In genomic region chr2:111133603-111134002, GRCh38 we compare ENCODE assay signal across 31 cellular contexts. TPM values are rescaled to one million over a fixed set of nuclear protein-coding genes. Genes with fewer than 3 reads are reported as not detected.
A peak's percentile ranks its signal among the peaks of the same experiment; 100 is the strongest.
DNase-seq lines count a peak whose midpoint lies in the region; ATAC-seq and TF ChIP-seq lines count a peak whose summit lies in the region.
"Had no signal": no experiment of that assay in that cellular context is flagged by ENCODE, and none has a peak within 500 bp of the region (broad histone marks: within the 10 kb centered on the region; RNA-seq: fewer than 3 reads in every experiment).

No MANE protein-coding gene starts in this region.

- H2AFZ ChIP-seq in DND-41 (ENCODE audit: low read depth, low read length) = no peak overlapping the region
- H2AFZ ChIP-seq: PC-9 had no signal

- H3K27ac Mint-ChIP-seq in nephron = peak overlapping the region in 2 of 3 experiments; percentile 1 to 5
- no peak overlapping the region for H3K27ac Mint-ChIP-seq in mesothelial cell of epicardium
- H3K27ac Mint-ChIP-seq: activated CD8-positive, alpha-beta T cell treated with anti-CD3 and anti-CD28 coated beads, Interleukin-2, amount 10 ng/mL, durations not matched to agents 7 days and 5 days; activated naive CD4-positive, alpha-beta T cell treated with anti-CD3 and anti-CD28 coated beads, Interleukin-2, amount 50 U/mL, for 72 hours; CD4-positive, CD25-positive, alpha-beta regulatory T cell; type B pancreatic cell had no signal

- H3K4me1 ChIP-seq in DND-41 (ENCODE audit: insufficient read depth, low read length) (peaks cover 23% of the 10 kb centered on the region), HEK293 (ENCODE audit: control insufficient read depth, insufficient read depth, low read length) (peaks cover 14% of the 10 kb centered on the region)
- H3K4me1 ChIP-seq: colonic mucosa, prostate gland, sigmoid colon had no signal

- peak; percentile 73 for ATAC-seq in DND-41 (ENCODE audit: insufficient read depth, low read depth)
- ATAC-seq in GM21529 (IDR thresholded peaks at IDR 0.05; ENCODE audit: unreplicated experiment) = no peak
- ATAC-seq in HG02852 (IDR thresholded peaks at IDR 0.05; ENCODE audit: unreplicated experiment) = no peak
- ATAC-seq: activated CD8-positive, alpha-beta T cell treated with anti-CD3 and anti-CD28 coated beads, Interleukin-2, amount 10 ng/mL, durations not matched to agents 7 days and 5 days; activated naive CD4-positive, alpha-beta T cell treated with anti-CD3 and anti-CD28 coated beads, Interleukin-2, amount 50 U/mL, for 72 hours had no signal

- H3K27me3 Mint-ChIP-seq in nephron (ENCODE audit: low read depth) (no peaks in the 10 kb centered on the region), mesothelial cell of epicardium (ENCODE audit: low read depth) (no peaks in the 10 kb centered on the region)
- H3K27me3 Mint-ChIP-seq: type B pancreatic cell had no signal

- no peak overlapping the region for H3K4me3 ChIP-seq in DND-41 (ENCODE audit: low read depth in 1 of 2, low read length in 2 of 2)
- H3K4me3 ChIP-seq in HEK293 (ENCODE audit: low read depth, low read length) = no peak overlapping the region
- H3K4me3 ChIP-seq: cardiac muscle cell, colonic mucosa, PC-9, prostate gland, sigmoid colon, SK-N-MC had no signal

- no peaks in the 10 kb centered on the region for H3K27me3 ChIP-seq in DND-41 (ENCODE audit: insufficient read depth, low read length, poor library complexity)
- H3K27me3 ChIP-seq: cardiac muscle cell, colonic mucosa, sigmoid colon had no signal

- H3K27ac ChIP-seq in DND-41 (ENCODE audit: low read length) = no peak overlapping the region
- no peak overlapping the region for H3K27ac ChIP-seq in HEK293 (ENCODE audit: extremely low read depth, low read depth, low read length)
- H3K27ac ChIP-seq: cardiac muscle cell, colonic mucosa, epithelial cell of prostate, PC-9, prostate gland, sigmoid colon, SK-N-MC had no signal

- H4K20me1 ChIP-seq in DND-41 (ENCODE audit: insufficient read depth, low read length) = peaks cover 28% of the 10 kb centered on the region; the same call in 1 of the 2 replicates

- H3K4me3 Mint-ChIP-seq in nephron (no peak overlapping the region), mesothelial cell of epicardium (no peak overlapping the region)
- H3K4me3 Mint-ChIP-seq: activated CD8-positive, alpha-beta T cell treated with anti-CD3 and anti-CD28 coated beads, Interleukin-2, amount 10 ng/mL, durations not matched to agents 7 days and 5 days; CD4-positive, CD25-positive, alpha-beta regulatory T cell; type B pancreatic cell had no signal

- peaks cover 95% of the 10 kb centered on the region for H3K79me2 ChIP-seq in DND-41 (ENCODE audit: insufficient read depth, low read length)

- H3K9ac ChIP-seq in DND-41 (ENCODE audit: low read depth, low read length) = no peak overlapping the region

- TF ChIP-seq CTCF in DND-41 (IDR thresholded peaks at IDR 0.05; ENCODE audit: borderline replicate concordance, extremely low read depth, low read length, poor library complexity, severe bottlenecking) (no peak), HEK293 (tag by site-specific recombination; IDR thresholded peaks at IDR 0.05) (no peak), nephron (IDR thresholded peaks at IDR 0.05; ENCODE audit: unreplicated experiment in 3 of 3) (no peak), mesothelial cell of epicardium (IDR thresholded peaks at IDR 0.05; ENCODE audit: unreplicated experiment) (no peak)

- no peak overlapping the region for H3K4me2 ChIP-seq in DND-41 (ENCODE audit: insufficient read depth, low read length)
- H3K4me2 ChIP-seq: PC-9 had no signal

- H3K9me3 Mint-ChIP-seq in nephron (no peaks in the 10 kb centered on the region), mesothelial cell of epicardium (peaks cover 11% of the 10 kb centered on the region)
- H3K9me3 Mint-ChIP-seq: activated naive CD4-positive, alpha-beta T cell treated with anti-CD3 and anti-CD28 coated beads, Interleukin-2, amount 50 U/mL, for 72 hours; activated T-helper 2 cell treated with anti-CD3 and anti-CD28 coated beads, Interferon-gamma antibody, Interleukin-2, Interleukin-4, amounts not matched to agents 10 μg/mL and 5 μg/mL and 100 μg/mL, durations not matched to agents 14 hours and 24 hours and 36 hours; CD4-positive, CD25-positive, alpha-beta regulatory T cell; type B pancreatic cell had no signal

- H3K4me1 Mint-ChIP-seq in nephron (peaks cover 31% of the 10 kb centered on the region), mesothelial cell of epicardium (peaks cover 24% of the 10 kb centered on the region)

- DNase-seq in DND-41 (no peak), amniotic epithelial cell (ENCODE audit: low read depth) (peak; percentile 5), mesothelial cell of epicardium (ENCODE audit: low spot score in 2 of 2, unreplicated experiment in 2 of 2) (no peak)
- DNase-seq: activated CD4-positive, alpha-beta T cell treated with anti-CD3 and anti-CD28 coated beads for 1 hour; activated CD8-positive, alpha-beta T cell treated with anti-CD3 and anti-CD28 coated beads, Interleukin-2, amount 10 ng/mL, durations not matched to agents 7 days and 5 days; aorta; CD4-positive, CD25-positive, alpha-beta regulatory T cell; colonic mucosa; effector CD8-positive, alpha-beta T cell; EL; HCEC 1CT; MV-4-11; NCI-H1436; NCI-H2081 treated with DMSO at 0.1 percent for 48 hours; NCI-H2227 treated with DMSO at 0.1 percent for 48 hours; NCI-H526; sigmoid colon; stimulated activated CD4-positive, alpha-beta T cell treated with anti-CD3 and anti-CD28 coated beads, Interleukin-4, amount 100 ng/mL, for 24 hours; T-helper 2 cell had no signal

- H3K9me3 ChIP-seq in DND-41 (ENCODE audit: insufficient read depth, low read length, severe bottlenecking) (no peaks in the 10 kb centered on the region), HEK293 (ENCODE audit: control insufficient read depth, insufficient read depth, low read depth, low read length) (no peaks in the 10 kb centered on the region)
- H3K9me3 ChIP-seq: colonic mucosa, prostate gland, sigmoid colon had no signal

- H3K36me3 ChIP-seq in DND-41 (ENCODE audit: insufficient read depth, low read length) (peaks cover 62% of the 10 kb centered on the region), HEK293 (ENCODE audit: control insufficient read depth in 2 of 2, insufficient read depth in 1 of 2, low read length in 2 of 2) (peaks cover 35 to 78% of the 10 kb centered on the region in 2 experiments)
- H3K36me3 ChIP-seq: colonic mucosa, prostate gland, sigmoid colon had no signal

- CTCF ChIA-PET in HEK293 (lab: Yijun Ruan, JAX) = interaction anchor here (0.6 to 1.0 kb wide), 4 partner anchors 11 to 281 kb away, joined by 3 to 6 read pairs (median 4); no protein-coding TSS in a partner anchor

- H3K36me3 Mint-ChIP-seq in nephron (ENCODE audit: low read depth) (peaks cover 87% of the 10 kb centered on the region), mesothelial cell of epicardium (peaks cover 48% of the 10 kb centered on the region)

- POLR2A ChIA-PET in HEK293 (lab: Yijun Ruan, JAX) = interaction anchor here (0.9 to 1.2 kb wide), 2 partner anchors 13 kb away, joined by 3 to 4 read pairs; partner anchors contain the start of gene BCL2L11

TF ChIP-seq in HEK293, 187 proteins besides CTCF, POLR2A, EP300 and RAD21:
- TF ChIP-seq, protein P1, sequence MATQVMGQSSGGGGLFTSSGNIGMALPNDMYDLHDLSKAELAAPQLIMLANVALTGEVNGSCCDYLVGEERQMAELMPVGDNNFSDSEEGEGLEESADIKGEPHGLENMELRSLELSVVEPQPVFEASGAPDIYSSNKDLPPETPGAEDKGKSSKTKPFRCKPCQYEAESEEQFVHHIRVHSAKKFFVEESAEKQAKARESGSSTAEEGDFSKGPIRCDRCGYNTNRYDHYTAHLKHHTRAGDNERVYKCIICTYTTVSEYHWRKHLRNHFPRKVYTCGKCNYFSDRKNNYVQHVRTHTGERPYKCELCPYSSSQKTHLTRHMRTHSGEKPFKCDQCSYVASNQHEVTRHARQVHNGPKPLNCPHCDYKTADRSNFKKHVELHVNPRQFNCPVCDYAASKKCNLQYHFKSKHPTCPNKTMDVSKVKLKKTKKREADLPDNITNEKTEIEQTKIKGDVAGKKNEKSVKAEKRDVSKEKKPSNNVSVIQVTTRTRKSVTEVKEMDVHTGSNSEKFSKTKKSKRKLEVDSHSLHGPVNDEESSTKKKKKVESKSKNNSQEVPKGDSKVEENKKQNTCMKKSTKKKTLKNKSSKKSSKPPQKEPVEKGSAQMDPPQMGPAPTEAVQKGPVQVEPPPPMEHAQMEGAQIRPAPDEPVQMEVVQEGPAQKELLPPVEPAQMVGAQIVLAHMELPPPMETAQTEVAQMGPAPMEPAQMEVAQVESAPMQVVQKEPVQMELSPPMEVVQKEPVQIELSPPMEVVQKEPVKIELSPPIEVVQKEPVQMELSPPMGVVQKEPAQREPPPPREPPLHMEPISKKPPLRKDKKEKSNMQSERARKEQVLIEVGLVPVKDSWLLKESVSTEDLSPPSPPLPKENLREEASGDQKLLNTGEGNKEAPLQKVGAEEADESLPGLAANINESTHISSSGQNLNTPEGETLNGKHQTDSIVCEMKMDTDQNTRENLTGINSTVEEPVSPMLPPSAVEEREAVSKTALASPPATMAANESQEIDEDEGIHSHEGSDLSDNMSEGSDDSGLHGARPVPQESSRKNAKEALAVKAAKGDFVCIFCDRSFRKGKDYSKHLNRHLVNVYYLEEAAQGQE (tag by site-specific recombination; IDR thresholded peaks at IDR 0.05) = peak; percentile 25; the same call in 1 of the 2 replicates
- no peak for TF ChIP-seq ZNF223 (tag by site-specific recombination; IDR thresholded peaks at IDR 0.05)

RNA-seq across cellular contexts. Expression of gene BCL2L11, which starts 12.9 kb away (rescaled TPM):
- total RNA-seq in mesothelial cell of epicardium = 20.1 to 24.5 TPM (median 21.7 TPM) in 3 replicates
